Comparison of ENCODE assay signal across 8 cellular contexts in the genomic region with DNA sequence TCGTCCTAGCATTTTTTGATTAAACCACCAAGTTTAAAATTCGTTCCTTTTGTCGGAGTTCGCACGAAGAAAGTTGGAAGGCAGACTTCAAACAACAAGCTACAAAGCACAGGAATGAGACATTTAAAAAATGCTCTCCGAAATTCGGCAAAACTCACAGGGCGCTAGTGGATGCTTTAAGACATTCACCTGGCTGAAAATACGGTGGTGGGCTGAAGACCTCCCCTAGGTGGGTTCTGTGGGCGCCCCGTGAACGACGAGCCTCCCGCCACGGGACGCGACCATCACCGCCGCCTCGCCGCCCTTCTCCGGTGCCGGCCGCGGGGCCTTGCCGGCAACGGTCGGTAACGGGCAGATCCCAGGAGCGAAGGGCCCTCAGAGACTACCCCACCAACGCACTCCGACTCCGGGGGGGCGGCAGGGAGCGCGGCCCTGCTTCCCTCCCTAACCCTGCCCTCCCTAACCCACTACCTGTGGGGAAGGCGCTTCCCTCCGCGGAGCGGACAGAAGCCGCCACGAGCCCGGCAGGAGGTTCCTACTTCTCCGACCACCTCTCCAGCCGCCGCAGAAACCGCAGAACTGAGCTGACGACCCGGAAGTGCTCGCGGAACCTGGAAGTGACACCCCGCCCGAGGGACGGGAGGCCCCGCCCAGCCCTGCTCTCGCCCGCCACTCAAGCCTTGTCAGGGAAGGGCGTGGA. TPM values are rescaled to one million over a fixed set of nuclear protein-coding genes. Genes with fewer than 3 reads are reported as not detected.
DNase-seq lines count a peak whose midpoint lies in the region; ATAC-seq, FAIRE-seq and TF ChIP-seq lines count a peak whose summit lies in the region.

A gene with protein sequence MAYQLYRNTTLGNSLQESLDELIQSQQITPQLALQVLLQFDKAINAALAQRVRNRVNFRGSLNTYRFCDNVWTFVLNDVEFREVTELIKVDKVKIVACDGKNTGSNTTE (minus strand): TSS at position 581 of the 700 bp plus-strand sequence. CDS start 5,238 bp downstream, outside the sequence.

- peak; percentile 99 for ATAC-seq in GM21528 (IDR thresholded peaks at IDR 0.05; ENCODE audit: low FRiP score, unreplicated experiment)

- no peaks in the 10 kb centered on the region for H3K27me3 ChIP-seq in OCI-LY3 (ENCODE audit: low read depth, low read length)

- peaks cover 31% of the 10 kb centered on the region for H4K20me1 ChIP-seq in OCI-LY3 (ENCODE audit: insufficient read depth, low read length)

- peak within 1 kb of the TSS; percentile 62 for H3K27ac ChIP-seq in OCI-LY3 (ENCODE audit: low read length)
- H3K27ac ChIP-seq in mesodermal cell (ENCODE audit: low read depth, low read length, severe bottlenecking), result peak within 1 kb of the TSS; percentile 77

- no peaks in the 10 kb centered on the region for H3K9me3 ChIP-seq in OCI-LY3 (ENCODE audit: insufficient read depth, low read length)
- H3K9me3 ChIP-seq in mesodermal cell (ENCODE audit: control insufficient read depth, low read length), result peaks cover 5% of the 10 kb centered on the region

- peak; percentile 80 for DNase-seq in D721Med (ENCODE audit: insufficient read length, low spot score)
- DNase-seq in HuH-7.5 (ENCODE audit: low spot score), result peak; percentile 80
- peak; percentile 97 for DNase-seq in activated CD8-positive, alpha-beta memory T cell treated with anti-CD3 and anti-CD28 coated beads, Interleukin-2, amount 50 U/mL, for 48 hours
- DNase-seq in endothelial cell (ENCODE audit: low spot score), result peak; percentile 94
- peak; percentile 88 for DNase-seq in stimulated activated CD8-positive, alpha-beta memory T cell treated with anti-CD3 and anti-CD28 coated beads, Interleukin-15, amount 100 ng/mL, for 24 hours (ENCODE audit: low read depth)

- no peaks in the 10 kb centered on the region for H3K27me3 Mint-ChIP-seq in endothelial cell (ENCODE audit: unreplicated experiment)

- peak within 1 kb of the TSS; percentile 40; the same call in 1 of the 2 replicates for H2AFZ ChIP-seq in OCI-LY3 (ENCODE audit: low read depth, low read length)

- peak within 1 kb of the TSS; percentile 83 for H3K9ac ChIP-seq in OCI-LY3 (ENCODE audit: low read length)

- H3K9me3 Mint-ChIP-seq in endothelial cell (ENCODE audit: unreplicated experiment), result no peaks in the 10 kb centered on the region

- no peaks in the 10 kb centered on the region for H3K4me1 Mint-ChIP-seq in endothelial cell (ENCODE audit: unreplicated experiment)

- H3K4me1 ChIP-seq in OCI-LY3 (ENCODE audit: low read length), result peaks cover 16% of the 10 kb centered on the region
- no peaks in the 10 kb centered on the region for H3K4me1 ChIP-seq in mesodermal cell (ENCODE audit: control insufficient read depth, insufficient read depth, low read length, poor library complexity, severe bottlenecking)

- peak within 1 kb of the TSS; percentile 92 for H3K4me3 ChIP-seq in OCI-LY3 (ENCODE audit: low read length)
- H3K4me3 ChIP-seq in mesodermal cell (ENCODE audit: extremely low read depth, insufficient read depth, low read length, poor library complexity, severe bottlenecking), result peak within 1 kb of the TSS; percentile 83

- FAIRE-seq in D721Med (lab: Jason Lieb, UNC), result no peak

- 0 to 1% methylated on average over 45 to 48 of the region's 58 CpGs for WGBS in mesodermal cell (ENCODE audit: insufficient coverage in 2 of 2), 2 experiments

- peak within 1 kb of the TSS; percentile 87 for H3K4me2 ChIP-seq in OCI-LY3 (ENCODE audit: low read length)

- H3K36me3 Mint-ChIP-seq in endothelial cell (ENCODE audit: low read depth, unreplicated experiment), result peaks cover 25% of the 10 kb centered on the region

- H3K36me3 ChIP-seq in OCI-LY3 (replicated peaks; ENCODE audit: low read depth, low read length), result peaks cover 58% of the 10 kb centered on the region
- H3K36me3 ChIP-seq in mesodermal cell (ENCODE audit: control insufficient read depth, insufficient read depth, low read length), result peaks cover 68% of the 10 kb centered on the region

- no peak within 1 kb of the TSS for H3K4me3 Mint-ChIP-seq in endothelial cell (ENCODE audit: unreplicated experiment)

- no peak for TF ChIP-seq CTCF in D721Med (IDR thresholded peaks at IDR 0.05; ENCODE audit: insufficient read depth, missing control alignments)
- no peak for TF ChIP-seq CTCF in OCI-LY3 (IDR thresholded peaks at IDR 0.05; ENCODE audit: low read depth, low read length)
- peak; percentile 12 for TF ChIP-seq CTCF in endothelial cell (IDR thresholded peaks at IDR 0.05; ENCODE audit: unreplicated experiment)

- H3K27ac Mint-ChIP-seq in endothelial cell (ENCODE audit: unreplicated experiment), result peak within 1 kb of the TSS; percentile 72

- H3K79me2 ChIP-seq in OCI-LY3 (ENCODE audit: low read length), result peaks cover 56% of the 10 kb centered on the region

RNA-seq across cellular contexts. Expression of the gene that starts here (rescaled TPM):
- total RNA-seq in endothelial cell (ENCODE audit: unreplicated experiment), result 72.7 TPM
- 115 TPM for polyA plus RNA-seq in mesodermal cell (2013, experiment 1 of 2)
- 141 TPM for polyA plus RNA-seq in mesodermal cell (2013, experiment 2 of 2)

Comparison
In these comparisons a context has a peak if more than half of its experiments do, and no peak if none do; other contexts are left out.
1. Peak in every context shown above with its lines: DNase-seq, ATAC-seq, H3K4me3 ChIP-seq and H3K27ac ChIP-seq.